In the genomic region with DNA sequence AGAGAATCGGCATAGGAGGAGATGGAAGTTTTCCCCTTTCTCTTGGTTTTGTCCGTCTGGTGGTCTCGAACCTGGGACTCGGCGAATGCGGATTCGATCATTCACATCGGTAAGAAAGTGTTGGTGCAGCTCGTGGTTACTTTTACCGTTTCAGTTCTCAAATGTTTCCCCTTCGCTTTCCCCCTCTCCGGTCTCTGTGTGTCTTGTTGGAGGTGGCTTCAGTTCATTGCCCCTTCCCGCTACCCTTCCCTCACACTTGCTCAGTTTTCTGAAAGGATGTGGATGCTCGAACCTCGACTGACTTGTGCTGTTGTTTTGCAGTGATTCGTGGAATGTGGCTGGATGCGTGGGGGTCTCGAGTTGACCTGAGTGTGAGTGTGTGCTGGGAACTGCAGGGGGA, we compare ENCODE assay signal across 10 cellular contexts.
DNase-seq lines count a peak whose midpoint lies in the region.
"Had no signal": no experiment of that assay in that cellular context is flagged by ENCODE, and none has a peak within 500 bp of the region (broad histone marks: within the 10 kb centered on the region; RNA-seq: fewer than 3 reads in every experiment).

No MANE protein-coding gene starts in this region.

- H3K9ac ChIP-seq in adipocyte (ENCODE audit: low read length), result no peak overlapping the region
- no peak overlapping the region for H3K9ac ChIP-seq in subcutaneous abdominal adipose tissue (ENCODE audit: low read length in 5 of 5)

- H3K9me3 ChIP-seq in adipocyte (ENCODE audit: control insufficient read depth, low read length), result no peaks in the 10 kb centered on the region
- no peaks in the 10 kb centered on the region for H3K9me3 ChIP-seq in iPS-18c (ENCODE audit: control insufficient read depth, insufficient read depth, low read length)
- H3K9me3 ChIP-seq in subcutaneous abdominal adipose tissue (ENCODE audit: control insufficient read depth in 5 of 5, low read length in 5 of 5), result no peaks in the 10 kb centered on the region
- H3K9me3 ChIP-seq: SJCRH30 had no signal

- H3K27me3 ChIP-seq in adipocyte (replicated peaks; ENCODE audit: control insufficient read depth, insufficient read depth, low read length) (peaks cover 55% of the 10 kb centered on the region), subcutaneous abdominal adipose tissue (ENCODE audit: control insufficient read depth in 5 of 5, insufficient read depth in 4 of 5, low read length in 5 of 5) (peaks cover 17 to 39% (median 21%) of the 10 kb centered on the region in 5 donors)

- peaks cover 14% of the 10 kb centered on the region for H3K4me1 ChIP-seq in adipocyte (ENCODE audit: control insufficient read depth, insufficient read depth, low read length)
- peaks cover 2 to 27% (median 26%) of the 10 kb centered on the region in 5 donors for H3K4me1 ChIP-seq in subcutaneous abdominal adipose tissue (ENCODE audit: control insufficient read depth in 5 of 5, insufficient read depth in 5 of 5, low read length in 5 of 5)
- H3K4me1 ChIP-seq: SJCRH30 had no signal

- H3K27ac ChIP-seq in subcutaneous abdominal adipose tissue (ENCODE audit: low read depth, low read length), result no peak overlapping the region
- H3K27ac ChIP-seq: SJCRH30 had no signal

- H3K36me3 ChIP-seq in adipocyte (ENCODE audit: control insufficient read depth, insufficient read depth, low read length, severe bottlenecking), result no peaks in the 10 kb centered on the region
- no peaks in the 10 kb centered on the region for H3K36me3 ChIP-seq in subcutaneous abdominal adipose tissue (ENCODE audit: control insufficient read depth in 5 of 5, insufficient read depth in 5 of 5, low read length in 5 of 5)
- H3K36me3 ChIP-seq: SJCRH30 had no signal

- H3K4me3 ChIP-seq in adipocyte (ENCODE audit: low read length), result peak overlapping the region; percentile 72
- peak overlapping the region; percentile 90 for H3K4me3 ChIP-seq in iPS-18c (ENCODE audit: insufficient read depth, low read depth, low read length)
- peak overlapping the region in 3 of 5 donors; percentile 29 to 50 (median 37) for H3K4me3 ChIP-seq in subcutaneous abdominal adipose tissue (ENCODE audit: low read depth in 1 of 5, low read length in 5 of 5)

- DNase-seq in NCI-H345 (lab: John Stamatoyannopoulos, UW) (peak; percentile 23), NCI-H345 treated with DMSO at 0.1 percent for 48 hours (lab: John Stamatoyannopoulos, UW; ENCODE audit: unreplicated experiment) (no peak), adipocyte (ENCODE audit: low read depth) (peak; percentile 10), SIG-M5 (lab: John Stamatoyannopoulos, UW) (no peak), NCI-H2029 treated with DMSO at 0.1 percent for 48 hours (lab: John Stamatoyannopoulos, UW) (no peak), NOMO-1 (lab: John Stamatoyannopoulos, UW; ENCODE audit: unreplicated experiment in 2 of 2) (no peak)
- DNase-seq: activated naive CD4-positive, alpha-beta T cell had no signal

Comparison
In these comparisons a context has a peak if more than half of its experiments do, and no peak if none do; other contexts are left out.
1. DNase-seq: peak in NCI-H345 (single experiment) and adipocyte (single experiment); none in NCI-H345 treated with DMSO at 0.1 percent for 48 hours (single experiment), SIG-M5 (single experiment), NCI-H2029 treated with DMSO at 0.1 percent for 48 hours (single experiment) and NOMO-1 (0 of 2).
2. H3K4me3 ChIP-seq: peak in every context shown above with its lines; median percentile 90 in iPS-18c; 72 in adipocyte; 37 in subcutaneous abdominal adipose tissue.